34 cellular contexts compared by ENCODE assay signal in genomic region chr2:234033885-234034284, GRCh38. TPM values are rescaled to one million over a fixed set of nuclear protein-coding genes. Genes with fewer than 3 reads are reported as not detected.
"Had no signal": no experiment of that assay in that cellular context is flagged by ENCODE, and none has a peak within 500 bp of the region (broad histone marks: within the 10 kb centered on the region; RNA-seq: fewer than 3 reads in every experiment).

No MANE protein-coding gene starts in this region.

- H3K9me3 Mint-ChIP-seq: endodermal cell had no signal

- H3K27me3 ChIP-seq: gastrocnemius medialis had no signal

- H3K4me1 ChIP-seq: esophagus squamous epithelium, gastrocnemius medialis, left lung, lower lobe of right lung had no signal

- H3K27ac ChIP-seq: epithelial cell of prostate, esophagus squamous epithelium, gastrocnemius medialis, heart right ventricle, left lung, lower lobe of right lung had no signal

- H3K36me3 ChIP-seq: esophagus squamous epithelium, gastrocnemius medialis, heart right ventricle, left lung, lower lobe of right lung had no signal

- H3K27ac Mint-ChIP-seq: dendritic cell treated with granulocyte-macrophage colony-stimulating factor and Interleukin-4, amounts not matched to agents 40 ng/mL and 50 ng/mL, for 4 days; effector memory CD8-positive, alpha-beta T cell; endodermal cell; mesothelial cell of epicardium had no signal

- H3K27me3 Mint-ChIP-seq: effector memory CD8-positive, alpha-beta T cell had no signal

- H3K4me3 ChIP-seq: esophagus squamous epithelium, gastrocnemius medialis, heart right ventricle, left lung, lower lobe of right lung, mucosa of descending colon had no signal

- ATAC-seq: effector memory CD8-positive, alpha-beta T cell; esophagus mucosa; gastrocnemius medialis; heart right ventricle; left cardiac atrium; left lung; left ventricle myocardium superior; lower lobe of right lung; mucosa of descending colon; naive thymus-derived CD8-positive, alpha-beta T cell had no signal

- FAIRE-seq: endometrium, islet of Langerhans, keratinocyte had no signal

- H3K4me1 Mint-ChIP-seq: endodermal cell, mesothelial cell of epicardium, naive B cell had no signal

- H3K9me3 ChIP-seq: gastrocnemius medialis, lower lobe of right lung had no signal

- H3K4me3 Mint-ChIP-seq: dendritic cell treated with granulocyte-macrophage colony-stimulating factor and Interleukin-4, amounts not matched to agents 40 ng/mL and 50 ng/mL, for 4 days; endodermal cell; mesothelial cell of epicardium; naive B cell had no signal

- DNase-seq: cortex of kidney; effector CD8-positive, alpha-beta T cell; effector memory CD8-positive, alpha-beta T cell; endodermal cell; erythroblast; esophagus squamous epithelium; foreskin melanocyte; gastrocnemius medialis; glutamatergic neuron; head of caudate nucleus; heart right ventricle; hippocampal formation; left cardiac atrium; left lung; left ventricle myocardium superior; lower lobe of right lung; mesenchymal stem cell; mucosa of descending colon; naive B cell; naive thymus-derived CD8-positive, alpha-beta T cell had no signal

RNA-seq across cellular contexts. Expression of gene SPP2, which starts 16.6 kb away (rescaled TPM):
- total RNA-seq: dermis microvascular lymphatic vessel endothelial cell; endodermal cell; esophagus mucosa; esophagus squamous epithelium; glomerular endothelial cell; heart right ventricle; kidney epithelial cell; left cardiac atrium; left lung; left ventricle myocardium superior; lower leg skin; lower lobe of right lung; lung microvascular endothelial cell; mesenteric fat pad; mesothelial cell of epicardium; mucosa of descending colon; myocyte; naive thymus-derived CD8-positive, alpha-beta T cell had no signal
- polyA plus RNA-seq: heart right ventricle; naive thymus-derived CD8-positive, alpha-beta T cell had no signal
